Comparison of ENCODE assay signal across 9 cellular contexts in genomic region chr7:23759556-23760391, GRCh38. TPM values are rescaled to one million over a fixed set of nuclear protein-coding genes. Genes with fewer than 3 reads are reported as not detected.
A peak's percentile ranks its signal among the peaks of the same experiment; 100 is the strongest.
DNase-seq lines count a peak whose midpoint lies in the region; ATAC-seq and TF ChIP-seq lines count a peak whose summit lies in the region.
"Had no signal": no experiment of that assay in that cellular context is flagged by ENCODE, and none has a peak within 500 bp of the region (broad histone marks: within the 10 kb centered on the region; RNA-seq: fewer than 3 reads in every experiment).

No MANE protein-coding gene starts in this region.

- intact Hi-C loops in heart right ventricle (cut with DNase I) = no loop called here

- DNase-seq in DMS53 (lab: John Stamatoyannopoulos, UW) (peak; percentile 91), M059J (ENCODE audit: low read depth) (peak; percentile 93), astrocyte of the cerebellum (ENCODE audit: low read depth) (peak; percentile 89), mesothelial cell of epicardium (ENCODE audit: low spot score in 2 of 2, unreplicated experiment in 2 of 2) (no peak), heart right ventricle (no peak), omental fat pad (ENCODE audit: low spot score) (no peak), tibial nerve (ENCODE audit: low spot score in 2 of 2) (no peak)

- H3K9me3 Mint-ChIP-seq in mesothelial cell of epicardium = peaks cover 27% of the 10 kb centered on the region
- H3K9me3 Mint-ChIP-seq: activated T-helper 2 cell treated with anti-CD3 and anti-CD28 coated beads, Interferon-gamma antibody, Interleukin-2, Interleukin-4, amounts not matched to agents 10 μg/mL and 5 μg/mL and 100 μg/mL, durations not matched to agents 14 hours and 24 hours and 36 hours had no signal

- H3K4me1 Mint-ChIP-seq in mesothelial cell of epicardium = peaks cover 19% of the 10 kb centered on the region

- peak overlapping the region; percentile 89 for H3K27ac Mint-ChIP-seq in mesothelial cell of epicardium
- H3K27ac Mint-ChIP-seq: activated T-helper 2 cell treated with anti-CD3 and anti-CD28 coated beads, Interferon-gamma antibody, Interleukin-2, Interleukin-4, amounts not matched to agents 10 μg/mL and 5 μg/mL and 100 μg/mL, durations not matched to agents 14 hours and 24 hours and 36 hours had no signal

- H3K27ac ChIP-seq in heart right ventricle (no peak overlapping the region), tibial nerve (no peak overlapping the region)

- H3K27me3 Mint-ChIP-seq in mesothelial cell of epicardium (ENCODE audit: low read depth) = no peaks in the 10 kb centered on the region

- in situ Hi-C loops in astrocyte of the cerebellum (cut with HindIII; ENCODE audit: low sequenced_read_pairs) = no loop called here

- H3K27me3 ChIP-seq in heart right ventricle (no peaks in the 10 kb centered on the region), tibial nerve (no peaks in the 10 kb centered on the region)

- H3K4me3 ChIP-seq in astrocyte of the cerebellum (ENCODE audit: low read depth, low read length) (no peak overlapping the region), heart right ventricle (no peak overlapping the region), tibial nerve (no peak overlapping the region)

- TF ChIP-seq CTCF in astrocyte of the cerebellum (IDR thresholded peaks at IDR 0.05; ENCODE audit: low read depth, low read length, missing control alignments) = no peak
- TF ChIP-seq CTCF in mesothelial cell of epicardium (IDR thresholded peaks at IDR 0.05; ENCODE audit: unreplicated experiment) = no peak
- TF ChIP-seq CTCF in heart right ventricle (IDR thresholded peaks at IDR 0.05) = no peak
- no peak for TF ChIP-seq CTCF in omental fat pad (IDR thresholded peaks at IDR 0.05)
- TF ChIP-seq CTCF in tibial nerve (IDR thresholded peaks at IDR 0.05) = no peak

- no peak overlapping the region for H3K4me3 Mint-ChIP-seq in mesothelial cell of epicardium

- no peak for TF ChIP-seq EP300 in tibial nerve (IDR thresholded peaks at IDR 0.05)

- no peak for ATAC-seq in heart right ventricle
- ATAC-seq in omental fat pad (ENCODE audit: low FRiP score) = no peak
- no peak for ATAC-seq in GM18873 (IDR thresholded peaks at IDR 0.05; ENCODE audit: low FRiP score, unreplicated experiment)

- no peaks in the 10 kb centered on the region for H3K4me1 ChIP-seq in heart right ventricle
- H3K4me1 ChIP-seq in tibial nerve = no peaks in the 10 kb centered on the region

- TF ChIP-seq POLR2A in tibial nerve (IDR thresholded peaks at IDR 0.05) = no peak

- no peaks in the 10 kb centered on the region for H3K36me3 ChIP-seq in heart right ventricle
- H3K36me3 ChIP-seq in tibial nerve = peaks cover 0 to 5% (median 0%) of the 10 kb centered on the region in 3 donors

- H3K9me3 ChIP-seq in heart right ventricle (peaks cover 0 to 9% (median 0%) of the 10 kb centered on the region in 11 donors), tibial nerve (peaks cover 0 to 8% (median 0%) of the 10 kb centered on the region in 4 donors)

- peaks cover 11% of the 10 kb centered on the region for H3K36me3 Mint-ChIP-seq in mesothelial cell of epicardium

RNA-seq across cellular contexts. Expression of gene STK31, which starts 49.8 kb away (rescaled TPM):
- total RNA-seq in M059J (2014; rRNA removed; shearing (Covaris generic)) = not detected in 2 replicates
- 0.72 to 1.3 TPM (median 0.94 TPM) in 3 replicates for total RNA-seq in mesothelial cell of epicardium
- under 1 TPM in 4 of 10 donors, not detected in 6; 0.11 to 0.72 (median 0.20) TPM for total RNA-seq in heart right ventricle
- under 1 TPM; 0.04 to 0.29 TPM for polyA plus RNA-seq in heart right ventricle
- under 1 TPM; 0.19 to 0.84 (median 0.34) TPM for total RNA-seq in omental fat pad
- total RNA-seq in tibial nerve = 1 to 10 TPM in 2 of 4 donors, under 1 TPM in 2; 0.84 to 2.8 (median 1.1) TPM

Comparison
In these comparisons a context has a peak if more than half of its experiments do, and no peak if none do; other contexts are left out.
1. DNase-seq: peak in DMS53 (single experiment), M059J (single experiment) and astrocyte of the cerebellum (single experiment); none in mesothelial cell of epicardium (0 of 2), heart right ventricle (0 of 2), omental fat pad (single experiment) and tibial nerve (0 of 2).